ENCODE assay signal across 18 cellular contexts in the genomic region with DNA sequence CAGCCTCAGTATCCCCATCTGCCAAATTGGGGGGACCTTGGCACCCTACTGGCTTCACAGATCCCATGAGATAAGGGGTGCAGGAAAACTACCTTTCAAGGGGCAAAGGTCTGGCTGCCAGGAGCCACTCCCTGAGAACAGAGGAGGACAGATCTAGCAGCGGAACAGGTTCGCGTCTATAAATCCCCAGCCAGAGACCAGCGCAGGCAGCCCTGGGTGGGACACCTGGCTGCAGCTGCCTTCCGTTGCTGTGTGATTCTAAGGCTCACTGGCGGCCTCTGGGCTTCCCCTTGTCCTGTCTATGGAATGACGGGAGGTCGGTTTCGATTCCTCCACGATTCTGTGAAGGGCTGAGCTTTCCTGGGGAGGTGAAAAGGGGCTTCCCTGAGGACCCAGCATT. TPM values are rescaled to one million over a fixed set of nuclear protein-coding genes. Genes with fewer than 3 reads are reported as not detected.
A peak's percentile ranks its signal among the peaks of the same experiment; 100 is the strongest.
DNase-seq lines count a peak whose midpoint lies in the region; ATAC-seq, FAIRE-seq and TF ChIP-seq lines count a peak whose summit lies in the region.
"Had no signal": no experiment of that assay in that cellular context is flagged by ENCODE, and none has a peak within 500 bp of the region (broad histone marks: within the 10 kb centered on the region; RNA-seq: fewer than 3 reads in every experiment).

No MANE protein-coding gene starts in this region.

- H3K27me3 ChIP-seq in HepG2 (ENCODE audit: control insufficient read depth in 1 of 2, insufficient read depth in 2 of 2, low read length in 2 of 2): no peaks in the 10 kb centered on the region
- H3K27me3 ChIP-seq in right lobe of liver: no peaks in the 10 kb centered on the region
- H3K27me3 ChIP-seq in OCI-LY1 (ENCODE audit: insufficient read depth, low read length): no peaks in the 10 kb centered on the region
- no peaks in the 10 kb centered on the region for H3K27me3 ChIP-seq in transverse colon
- H3K27me3 ChIP-seq: adrenal gland, SJSA1 had no signal

- H3K4me3 ChIP-seq in HepG2 (replicated peaks in 1 of 3; ENCODE audit: insufficient read depth in 1 of 3, low read depth in 2 of 3, low read length in 3 of 3): no peak overlapping the region
- no peak overlapping the region for H3K4me3 ChIP-seq in right lobe of liver
- H3K4me3 ChIP-seq in OCI-LY1 (ENCODE audit: low read depth, low read length, poor library complexity, severe bottlenecking): no peak overlapping the region
- peak overlapping the region in 2 of 4 donors; percentile 14 to 38 for H3K4me3 ChIP-seq in transverse colon
- H3K4me3 ChIP-seq: adrenal gland, SJSA1 had no signal

- H3K4me1 ChIP-seq in HepG2 (ENCODE audit: insufficient read depth, low read length): peaks cover 9% of the 10 kb centered on the region; the same call in 1 of the 2 replicates
- H3K4me1 ChIP-seq in right lobe of liver: no peaks in the 10 kb centered on the region
- peaks cover 58% of the 10 kb centered on the region for H3K4me1 ChIP-seq in OCI-LY1 (ENCODE audit: insufficient read depth, low read length, severe bottlenecking)
- H3K4me1 ChIP-seq in transverse colon: peaks cover 0 to 44% (median 25%) of the 10 kb centered on the region in 4 donors
- H3K4me1 ChIP-seq: adrenal gland, SJSA1 had no signal

- intact Hi-C loops in HepG2 (cut with micrococcal nuclease; ENCODE audit: unreplicated experiment): no loop called here
- intact Hi-C loops in right lobe of liver (cut with DNase I): no loop called here
- intact Hi-C loops in transverse colon (cut with DNase I; ENCODE audit: low total_unique reads): no loop called here
- intact Hi-C loops in left ventricle myocardium superior (cut with micrococcal nuclease): no loop called here

- H3K9ac ChIP-seq in HepG2 (ENCODE audit: insufficient read depth, low read depth, low read length) (no peak overlapping the region), OCI-LY1 (ENCODE audit: low read length) (peak overlapping the region; percentile 39; the same call in 1 of the 2 replicates)

- ATAC-seq in HepG2 (peak; percentile 47; the same call in 2 of the 3 replicates), right lobe of liver (no peak), HG03439 (IDR thresholded peaks at IDR 0.05; ENCODE audit: unreplicated experiment) (no peak), left ventricle myocardium superior (no peak)
- ATAC-seq: esophagus mucosa had no signal

- no peak for TF ChIP-seq CTCF in HepG2 (CRISPR knock-in tag; IDR thresholded peaks at IDR 0.05)
- no peak for TF ChIP-seq CTCF in right lobe of liver (IDR thresholded peaks at IDR 0.05)
- TF ChIP-seq CTCF in OCI-LY1 (IDR thresholded peaks at IDR 0.05; ENCODE audit: low read length): no peak
- no peak for TF ChIP-seq CTCF in transverse colon (IDR thresholded peaks at IDR 0.05)

- DNase-seq in HepG2 (ENCODE audit: low spot score) (no peak), right lobe of liver (no peak), iPS-NIHi11 (ENCODE audit: low spot score) (peak; percentile 14), transverse colon (peak; percentile 85), left ventricle myocardium superior (no peak), NCI-H146 treated with DMSO at 0.1 percent for 48 hours (lab: John Stamatoyannopoulos, UW; ENCODE audit: unreplicated experiment) (no peak)
- DNase-seq: activated CD4-positive, CD25-positive, alpha-beta regulatory T cell treated with anti-CD3 and anti-CD28 coated beads, Interleukin-2, amount 50 U/mL, for 72 hours; adrenal gland; GDM1; naive B cell; NCI-H1694; NCI-H345; OCI-M1 had no signal

- POLR2A ChIA-PET in HepG2 (lab: Yijun Ruan, JAX): no interaction called here

- CTCF ChIA-PET in HepG2 (lab: Yijun Ruan, JAX; ENCODE audit: low intra/inter-chr PET ratio, low total read pairs): no interaction called here

- H3K79me2 ChIP-seq in HepG2 (ENCODE audit: insufficient read depth, low read length): no peaks in the 10 kb centered on the region
- no peaks in the 10 kb centered on the region for H3K79me2 ChIP-seq in OCI-LY1 (ENCODE audit: insufficient read depth, low read length)

- 77% methylated on average over 3 of the region's 10 CpGs for WGBS in HepG2 (ENCODE audit: low lambda C conversion rate)
- no CpG with 5 or more reads among the region's 10 CpGs for WGBS in right lobe of liver (ENCODE audit: insufficient coverage, low coverage, low lambda C conversion rate, missing lambda C conversion rate)
- WGBS in transverse colon (ENCODE audit: low coverage in 1 of 2), 2 donors: 45% methylated on average over 10 of the region's 10 CpGs; no CpG with 5 or more reads in 1 of the 2 donors

- H3K4me2 ChIP-seq in HepG2 (ENCODE audit: low read depth, low read length) (no peak overlapping the region), OCI-LY1 (ENCODE audit: low read length) (peak overlapping the region; percentile 25; the same call in 1 of the 2 replicates)

- H2AFZ ChIP-seq in HepG2 (ENCODE audit: low read length) (no peak overlapping the region), OCI-LY1 (ENCODE audit: low read length) (no peak overlapping the region)

- no peak for FAIRE-seq in HepG2 (lab: Jason Lieb, UNC)
- FAIRE-seq: HTR-8/SVneo had no signal

- H3K9me2 ChIP-seq in OCI-LY1 (ENCODE audit: low read depth, low read length): no peaks in the 10 kb centered on the region

- H3K9me3 ChIP-seq in HepG2 (ENCODE audit: low read length) (no peaks in the 10 kb centered on the region), right lobe of liver (no peaks in the 10 kb centered on the region), OCI-LY1 (ENCODE audit: low read length) (no peaks in the 10 kb centered on the region), transverse colon (no peaks in the 10 kb centered on the region)
- H3K9me3 ChIP-seq: adrenal gland, SJSA1 had no signal

- in situ Hi-C loops in HepG2 (cut with HindIII; ENCODE audit: extremely low pct_ligation_motif_present, low pct_unique_long_range_greater_than_20kb): no loop called here
- in situ Hi-C loops in transverse colon (cut with MboI; ENCODE audit: low pct_ligation_motif_present in 1 of 4, low pct_unique_long_range_greater_than_20kb in 1 of 4, low sequenced_read_pairs in 3 of 4): no loop called here

- H4K20me1 ChIP-seq in HepG2 (ENCODE audit: insufficient read depth, low read length): no peaks in the 10 kb centered on the region
- H4K20me1 ChIP-seq in OCI-LY1 (ENCODE audit: insufficient read depth, low read length): no peaks in the 10 kb centered on the region

- no peak for TF ChIP-seq POLR2A in HepG2 (IDR thresholded peaks at IDR 0.05; ENCODE audit: insufficient read depth in 1 of 2, low read depth in 2 of 2, low read length in 2 of 2)
- TF ChIP-seq POLR2A in right lobe of liver (IDR thresholded peaks at IDR 0.05): no peak
- TF ChIP-seq POLR2A in transverse colon (IDR thresholded peaks at IDR 0.05): peak; percentile 54

- no peaks in the 10 kb centered on the region for H3F3A ChIP-seq in OCI-LY1 (ENCODE audit: insufficient read depth, low read length)

- no peak for TF ChIP-seq RAD21 in HepG2 (CRISPR knock-in tag; IDR thresholded peaks at IDR 0.05)

- no TSS peak for BruUV-seq in HepG2 (replicated peaks; lab: Mats Ljungman, UMichigan)

- TF ChIP-seq EP300 in HepG2 (IDR thresholded peaks at IDR 0.05; ENCODE audit: low read depth in 2 of 2, low read length in 2 of 2) (no peak), HepG2 (CRISPR knock-in tag; IDR thresholded peaks at IDR 0.05; ENCODE audit: borderline replicate concordance) (no peak), transverse colon (IDR thresholded peaks at IDR 0.05; ENCODE audit: low read depth) (no peak)

- H3K27ac ChIP-seq in HepG2 (ENCODE audit: extremely low read length, insufficient read depth, low read length) (no peak overlapping the region), right lobe of liver (no peak overlapping the region), OCI-LY1 (ENCODE audit: low read depth, low read length, poor library complexity, severe bottlenecking) (peak overlapping the region; percentile 78), transverse colon (peak overlapping the region; percentile 77 to 93 (median 85))
- H3K27ac ChIP-seq: adrenal gland, SJSA1 had no signal

- H3K36me3 ChIP-seq in HepG2 (replicated peaks in 1 of 2; ENCODE audit: control insufficient read depth in 1 of 2, insufficient read depth in 2 of 2, low read length in 2 of 2) (no peaks in the 10 kb centered on the region; a peak in 1 of 5 replicates), right lobe of liver (no peaks in the 10 kb centered on the region), OCI-LY1 (ENCODE audit: insufficient read depth, low read length) (peaks cover 40% of the 10 kb centered on the region), transverse colon (peaks cover 0 to under 1% (median 0%) of the 10 kb centered on the region in 4 donors)

RNA-seq across cellular contexts. Expression of a gene that starts 7.3 kb away (rescaled TPM):
- 2.8 and 3.5 TPM in 2 replicates for total RNA-seq in HepG2 (2016; rRNA removed; fragmentation: Illumina TruSeq; extraction: Trizol)
- total RNA-seq in HepG2 (2016; cell fraction: cytosol; rRNA removed; fragmentation: Illumina TruSeq; extraction: Trizol; ENCODE audit: low read depth): 3.4 and 3.5 TPM in 2 replicates
- total RNA-seq in HepG2 (2016; cell fraction: insoluble cytoplasmic fraction; rRNA removed; fragmentation: Illumina TruSeq; extraction: Trizol): 2.1 and 3.6 TPM in 2 replicates
- 3.6 and 5.1 TPM in 2 replicates for total RNA-seq in HepG2 (2016; cell fraction: membrane; rRNA removed; fragmentation: Illumina TruSeq; extraction: Trizol)
- total RNA-seq in HepG2 (2016; cell fraction: nucleus; rRNA removed; fragmentation: Illumina TruSeq; extraction: Trizol): 2.2 and 2.8 TPM in 2 replicates
- polyA plus RNA-seq in HepG2 (2011; rRNA removed): 1.9 and 4.2 TPM in 2 replicates
- polyA plus RNA-seq in HepG2 (2011; cell fraction: cytosol; rRNA removed): 3.2 and 3.4 TPM in 2 replicates
- 4.8 and 4.9 TPM in 2 replicates for polyA plus RNA-seq in HepG2 (2011; cell fraction: nucleus; rRNA removed)
- 2.1 and 2.5 TPM in 2 replicates for polyA plus RNA-seq in HepG2 (2012)
- 3.3 and 3.8 TPM in 2 replicates for polyA plus RNA-seq in HepG2 (2016; cell fraction: cytosol; fragmentation: Illumina TruSeq; extraction: Trizol; ENCODE audit: low read depth)
- 4.2 TPM in 2 replicates for polyA plus RNA-seq in HepG2 (2016; cell fraction: insoluble cytoplasmic fraction; fragmentation: Illumina TruSeq; extraction: Trizol; ENCODE audit: low read depth)
- 3.7 and 4.3 TPM in 2 replicates for polyA plus RNA-seq in HepG2 (2016; cell fraction: membrane; fragmentation: Illumina TruSeq; extraction: Trizol; ENCODE audit: low read depth)
- 4.4 and 6.2 TPM in 2 replicates for polyA plus RNA-seq in HepG2 (2016; cell fraction: nucleus; fragmentation: Illumina TruSeq; extraction: Trizol; ENCODE audit: insufficient read depth, low read depth)
- 2.7 and 6.0 TPM in 2 replicates for polyA minus RNA-seq in HepG2 (2011; rRNA and poly(A)+ RNA removed; ENCODE audit: low replicate concordance)
- 3.1 and 5.8 TPM in 2 replicates for polyA minus RNA-seq in HepG2 (2011; cell fraction: cytosol; rRNA and poly(A)+ RNA removed)
- 2.1 and 2.2 TPM in 2 replicates for polyA minus RNA-seq in HepG2 (2011; cell fraction: nucleus; rRNA and poly(A)+ RNA removed)
- 10 to 100 TPM in 1 of 6 experiments, 1 to 10 TPM in 5; 1.2 to 21.4 (median 7.2) TPM for total RNA-seq in right lobe of liver
- total RNA-seq in transverse colon: 10 to 100 TPM; 11.9 to 58.4 (median 34.8) TPM
- total RNA-seq in left ventricle myocardium superior: 3.5 TPM

RNA-seq across cellular contexts. Expression of a gene that starts 30.3 kb away (rescaled TPM):
- total RNA-seq in HepG2 (2016; rRNA removed; fragmentation: Illumina TruSeq; extraction: Trizol) (7.4 and 32.0 TPM in 2 replicates), right lobe of liver (10 to 100 TPM; 30.5 to 66.8 (median 44.8) TPM), transverse colon (100 to 1,000 TPM in 2 of 4 donors, 10 to 100 TPM in 2; 82.6 to 382 (median 100) TPM), left ventricle myocardium superior (33.9 TPM)
- total RNA-seq in HepG2 (2016; cell fraction: cytosol; rRNA removed; fragmentation: Illumina TruSeq; extraction: Trizol; ENCODE audit: low read depth): 7.3 and 8.3 TPM in 2 replicates
- 6.5 and 35.8 TPM in 2 replicates for total RNA-seq in HepG2 (2016; cell fraction: insoluble cytoplasmic fraction; rRNA removed; fragmentation: Illumina TruSeq; extraction: Trizol)
- 6.0 and 7.3 TPM in 2 replicates for total RNA-seq in HepG2 (2016; cell fraction: membrane; rRNA removed; fragmentation: Illumina TruSeq; extraction: Trizol)
- total RNA-seq in HepG2 (2016; cell fraction: nucleus; rRNA removed; fragmentation: Illumina TruSeq; extraction: Trizol): 36.9 and 51.6 TPM in 2 replicates
- 51.1 and 51.4 TPM in 2 replicates for polyA plus RNA-seq in HepG2 (2011; rRNA removed)
- polyA plus RNA-seq in HepG2 (2011; cell fraction: cytosol; rRNA removed): 13.6 and 14.3 TPM in 2 replicates
- polyA plus RNA-seq in HepG2 (2011; cell fraction: nucleus; rRNA removed): 292 and 390 TPM in 2 replicates
- polyA plus RNA-seq in HepG2 (2012): 58.9 and 85.4 TPM in 2 replicates
- 7.0 and 7.7 TPM in 2 replicates for polyA plus RNA-seq in HepG2 (2016; cell fraction: cytosol; fragmentation: Illumina TruSeq; extraction: Trizol; ENCODE audit: low read depth)
- 18.3 and 19.4 TPM in 2 replicates for polyA plus RNA-seq in HepG2 (2016; cell fraction: insoluble cytoplasmic fraction; fragmentation: Illumina TruSeq; extraction: Trizol; ENCODE audit: low read depth)
- 9.9 and 14.8 TPM in 2 replicates for polyA plus RNA-seq in HepG2 (2016; cell fraction: membrane; fragmentation: Illumina TruSeq; extraction: Trizol; ENCODE audit: low read depth)
- 320 and 335 TPM in 2 replicates for polyA plus RNA-seq in HepG2 (2016; cell fraction: nucleus; fragmentation: Illumina TruSeq; extraction: Trizol; ENCODE audit: insufficient read depth, low read depth)
- polyA minus RNA-seq in HepG2 (2011; rRNA and poly(A)+ RNA removed; ENCODE audit: low replicate concordance): 16.6 and 30.8 TPM in 2 replicates
- 4.3 and 4.6 TPM in 2 replicates for polyA minus RNA-seq in HepG2 (2011; cell fraction: cytosol; rRNA and poly(A)+ RNA removed)
- 49.0 and 61.0 TPM in 2 replicates for polyA minus RNA-seq in HepG2 (2011; cell fraction: nucleus; rRNA and poly(A)+ RNA removed)

RNA-seq across cellular contexts. Expression of a gene that starts 53.4 kb away (rescaled TPM):
- total RNA-seq in HepG2 (2016; rRNA removed; fragmentation: Illumina TruSeq; extraction: Trizol) (15.3 and 34.9 TPM in 2 replicates), right lobe of liver (10 to 100 TPM; 78.7 to 90.6 (median 83.9) TPM), transverse colon (10 to 100 TPM; 65.3 to 94.6 (median 79.8) TPM), left ventricle myocardium superior (97.6 TPM)
- total RNA-seq in HepG2 (2016; cell fraction: cytosol; rRNA removed; fragmentation: Illumina TruSeq; extraction: Trizol; ENCODE audit: low read depth): 27.3 and 28.2 TPM in 2 replicates
- 11.3 and 34.3 TPM in 2 replicates for total RNA-seq in HepG2 (2016; cell fraction: insoluble cytoplasmic fraction; rRNA removed; fragmentation: Illumina TruSeq; extraction: Trizol)
- 34.7 and 36.6 TPM in 2 replicates for total RNA-seq in HepG2 (2016; cell fraction: membrane; rRNA removed; fragmentation: Illumina TruSeq; extraction: Trizol)
- 39.5 and 48.5 TPM in 2 replicates for total RNA-seq in HepG2 (2016; cell fraction: nucleus; rRNA removed; fragmentation: Illumina TruSeq; extraction: Trizol)
- polyA plus RNA-seq in HepG2 (2011; rRNA removed): 42.8 and 56.1 TPM in 2 replicates
- polyA plus RNA-seq in HepG2 (2011; cell fraction: cytosol; rRNA removed): 38.9 and 40.3 TPM in 2 replicates
- polyA plus RNA-seq in HepG2 (2011; cell fraction: nucleus; rRNA removed): 117 and 132 TPM in 2 replicates
- 32.5 and 40.5 TPM in 2 replicates for polyA plus RNA-seq in HepG2 (2012)
- polyA plus RNA-seq in HepG2 (2016; cell fraction: cytosol; fragmentation: Illumina TruSeq; extraction: Trizol; ENCODE audit: low read depth): 33.5 and 37.0 TPM in 2 replicates
- 22.9 and 28.7 TPM in 2 replicates for polyA plus RNA-seq in HepG2 (2016; cell fraction: insoluble cytoplasmic fraction; fragmentation: Illumina TruSeq; extraction: Trizol; ENCODE audit: low read depth)
- 44.9 and 55.2 TPM in 2 replicates for polyA plus RNA-seq in HepG2 (2016; cell fraction: membrane; fragmentation: Illumina TruSeq; extraction: Trizol; ENCODE audit: low read depth)
- polyA plus RNA-seq in HepG2 (2016; cell fraction: nucleus; fragmentation: Illumina TruSeq; extraction: Trizol; ENCODE audit: insufficient read depth, low read depth): 136 and 144 TPM in 2 replicates
- 77.0 and 78.9 TPM in 2 replicates for polyA minus RNA-seq in HepG2 (2011; rRNA and poly(A)+ RNA removed; ENCODE audit: low replicate concordance)
- polyA minus RNA-seq in HepG2 (2011; cell fraction: cytosol; rRNA and poly(A)+ RNA removed): 27.3 and 31.6 TPM in 2 replicates
- 27.8 and 32.1 TPM in 2 replicates for polyA minus RNA-seq in HepG2 (2011; cell fraction: nucleus; rRNA and poly(A)+ RNA removed)

Comparison
In these comparisons a context has a peak if more than half of its experiments do, and no peak if none do; other contexts are left out.
1. DNase-seq: peak in iPS-NIHi11 (single experiment) and transverse colon (single experiment); none in HepG2 (single experiment), right lobe of liver (0 of 3), left ventricle myocardium superior (single experiment) and NCI-H146 treated with DMSO at 0.1 percent for 48 hours (single experiment).
2. H3K27ac ChIP-seq: peak in OCI-LY1 (single experiment) and transverse colon (4 of 4); none in HepG2 (single experiment) and right lobe of liver (0 of 3).